In genomic region chr12:53454710-53455109, GRCh38 we compare ENCODE assay signal across 1 cellular context.
TF ChIP-seq lines count a peak whose summit lies in the region.

No MANE protein-coding gene starts in this region.

TF ChIP-seq in SK-N-SH, 30 proteins besides CTCF, POLR2A, EP300 and RAD21 (continued from another document):
- no peak for TF ChIP-seq REST (IDR thresholded peaks at IDR 0.05; ENCODE audit: low read depth, low read length)
- no peak for TF ChIP-seq MEF2A (IDR thresholded peaks at IDR 0.05; ENCODE audit: borderline replicate concordance, low read depth)
- TF ChIP-seq, protein P1, sequence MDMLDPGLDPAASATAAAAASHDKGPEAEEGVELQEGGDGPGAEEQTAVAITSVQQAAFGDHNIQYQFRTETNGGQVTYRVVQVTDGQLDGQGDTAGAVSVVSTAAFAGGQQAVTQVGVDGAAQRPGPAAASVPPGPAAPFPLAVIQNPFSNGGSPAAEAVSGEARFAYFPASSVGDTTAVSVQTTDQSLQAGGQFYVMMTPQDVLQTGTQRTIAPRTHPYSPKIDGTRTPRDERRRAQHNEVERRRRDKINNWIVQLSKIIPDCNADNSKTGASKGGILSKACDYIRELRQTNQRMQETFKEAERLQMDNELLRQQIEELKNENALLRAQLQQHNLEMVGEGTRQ (IDR thresholded peaks at IDR 0.05; ENCODE audit: borderline replicate concordance, low read depth, low read length), result no peak
